24 cellular contexts compared by ENCODE assay signal in genomic region chr1:30737357-30738039, GRCh38. TPM values are rescaled to one million over a fixed set of nuclear protein-coding genes. Genes with fewer than 3 reads are reported as not detected.
A peak's percentile ranks its signal among the peaks of the same experiment; 100 is the strongest.
DNase-seq lines count a peak whose midpoint lies in the region; ATAC-seq, FAIRE-seq and TF ChIP-seq lines count a peak whose summit lies in the region.
"Had no signal": no experiment of that assay in that cellular context is flagged by ENCODE, and none has a peak within 500 bp of the region (broad histone marks: within the 10 kb centered on the region; RNA-seq: fewer than 3 reads in every experiment).

No MANE protein-coding gene starts in this region.

- no peak for TF ChIP-seq CTCF in activated CD8-positive, alpha-beta T cell treated with anti-CD3 and anti-CD28 coated beads for 36 hours (IDR thresholded peaks at IDR 0.05)

- peaks cover 63% of the 10 kb centered on the region for H3K4me1 Mint-ChIP-seq in stimulated activated naive CD8-positive, alpha-beta T cell treated with anti-CD3 and anti-CD28 coated beads, Interleukin-15, Interleukin-2, amounts not matched to agents 100 ng/mL and 50 ng/mL, for 24 hours (ENCODE audit: low read depth)
- peaks cover 56% of the 10 kb centered on the region for H3K4me1 Mint-ChIP-seq in activated CD8-positive, alpha-beta T cell treated with anti-CD3 and anti-CD28 coated beads for 36 hours (ENCODE audit: low read depth)
- H3K4me1 Mint-ChIP-seq in immature natural killer cell: peaks cover 56 to 69% of the 10 kb centered on the region in 2 donors

- H3K4me3 Mint-ChIP-seq in stimulated activated naive CD8-positive, alpha-beta T cell treated with anti-CD3 and anti-CD28 coated beads, Interleukin-15, Interleukin-2, amounts not matched to agents 100 ng/mL and 50 ng/mL, for 24 hours: no peak overlapping the region
- H3K4me3 Mint-ChIP-seq in activated CD8-positive, alpha-beta T cell treated with anti-CD3 and anti-CD28 coated beads for 36 hours: no peak overlapping the region
- peak overlapping the region in 2 of 5 donors; percentile 56 to 66 for H3K4me3 Mint-ChIP-seq in immature natural killer cell

- POLR2A ChIA-PET in activated CD8-positive, alpha-beta T cell treated with anti-CD3 and anti-CD28 coated beads for 36 hours (lab: Charles Lee): interaction anchor here (0.8 to 36.3 kb wide), 3 partner anchors 12 to 21 kb away, joined by 4 to 671 read pairs (median 6); partner anchors contain the start of gene LAPTM5

- H3K9me3 Mint-ChIP-seq in stimulated activated naive CD8-positive, alpha-beta T cell treated with anti-CD3 and anti-CD28 coated beads, Interleukin-15, Interleukin-2, amounts not matched to agents 100 ng/mL and 50 ng/mL, for 24 hours: no peaks in the 10 kb centered on the region
- no peaks in the 10 kb centered on the region for H3K9me3 Mint-ChIP-seq in activated CD8-positive, alpha-beta T cell treated with anti-CD3 and anti-CD28 coated beads for 36 hours
- peaks cover 0 to 8% (median 4%) of the 10 kb centered on the region in 6 donors for H3K9me3 Mint-ChIP-seq in immature natural killer cell

- TF ChIP-seq POLR2A in GM12891 (IDR thresholded peaks at IDR 0.05; ENCODE audit: low read depth, low read length): no peak

- no peak for FAIRE-seq in GM12891 (lab: Jason Lieb, UNC)

- peaks cover 89% of the 10 kb centered on the region for H3K36me3 Mint-ChIP-seq in stimulated activated naive CD8-positive, alpha-beta T cell treated with anti-CD3 and anti-CD28 coated beads, Interleukin-15, Interleukin-2, amounts not matched to agents 100 ng/mL and 50 ng/mL, for 24 hours (ENCODE audit: low read depth)
- H3K36me3 Mint-ChIP-seq in activated CD8-positive, alpha-beta T cell treated with anti-CD3 and anti-CD28 coated beads for 36 hours (ENCODE audit: low read depth): peaks cover 85% of the 10 kb centered on the region
- peaks cover 55 to 79% (median 58%) of the 10 kb centered on the region in 3 donors for H3K36me3 Mint-ChIP-seq in immature natural killer cell

- intact Hi-C loops in activated CD8-positive, alpha-beta T cell treated with anti-CD3 and anti-CD28 coated beads for 36 hours (cut with micrococcal nuclease): no loop called here

- no peak for ATAC-seq in stimulated activated naive CD8-positive, alpha-beta T cell treated with anti-CD3 and anti-CD28 coated beads, Interleukin-15, Interleukin-2, amounts not matched to agents 100 U/mL and 50 U/mL, for 24 hours
- no peak for ATAC-seq in activated CD8-positive, alpha-beta T cell treated with anti-CD3 and anti-CD28 coated beads for 36 hours
- ATAC-seq in GM21367 (IDR thresholded peaks at IDR 0.05; ENCODE audit: unreplicated experiment): no peak
- ATAC-seq: left lobe of liver, mucosa of descending colon, PC-3, right cardiac atrium had no signal

- CTCF ChIA-PET in activated CD8-positive, alpha-beta T cell treated with anti-CD3 and anti-CD28 coated beads for 36 hours (lab: Charles Lee): interaction anchor here (1.8 to 2.0 kb wide), 2 partner anchors 18 to 42 kb away, joined by 8 to 9 read pairs; no protein-coding TSS in a partner anchor

- no peak for DNase-seq in stimulated activated naive CD8-positive, alpha-beta T cell treated with anti-CD3 and anti-CD28 coated beads, Interleukin-15, Interleukin-2, amounts not matched to agents 100 U/mL and 50 U/mL, for 24 hours
- DNase-seq in activated CD8-positive, alpha-beta T cell treated with anti-CD3 and anti-CD28 coated beads for 36 hours: no peak
- DNase-seq in immature natural killer cell (no peak), hypothalamus (lab: John Stamatoyannopoulos, UW) (no peak), GM12891 (ENCODE audit: insufficient read length, low spot score) (no peak), EL (no peak)
- DNase-seq: activated effector memory CD4-positive, alpha-beta T cell treated with Interleukin-2 at 50 U/mL for 16 hours; Calu3; effector memory CD4-positive, alpha-beta T cell; esophagus squamous epithelium; HCEC 1CT; MM.1S; NCI-H1694; occipital lobe; PC-3; SHP77 treated with DMSO at 0.1 percent for 48 hours; T-helper 1 cell; tibial artery had no signal

- H3K27me3 Mint-ChIP-seq in stimulated activated naive CD8-positive, alpha-beta T cell treated with anti-CD3 and anti-CD28 coated beads, Interleukin-15, Interleukin-2, amounts not matched to agents 100 ng/mL and 50 ng/mL, for 24 hours: no peaks in the 10 kb centered on the region
- no peaks in the 10 kb centered on the region for H3K27me3 Mint-ChIP-seq in activated CD8-positive, alpha-beta T cell treated with anti-CD3 and anti-CD28 coated beads for 36 hours
- H3K27me3 Mint-ChIP-seq in immature natural killer cell (ENCODE audit: low read depth in 3 of 3): peaks cover 7 to 18% (median 16%) of the 10 kb centered on the region in 3 donors

- H3K27ac Mint-ChIP-seq in stimulated activated naive CD8-positive, alpha-beta T cell treated with anti-CD3 and anti-CD28 coated beads, Interleukin-15, Interleukin-2, amounts not matched to agents 100 ng/mL and 50 ng/mL, for 24 hours: peak overlapping the region; percentile 56
- peak overlapping the region; percentile 78 for H3K27ac Mint-ChIP-seq in activated CD8-positive, alpha-beta T cell treated with anti-CD3 and anti-CD28 coated beads for 36 hours
- peak overlapping the region; percentile 86 to 99 (median 93) for H3K27ac Mint-ChIP-seq in immature natural killer cell

TF ChIP-seq in GM12891, 5 proteins besides CTCF, POLR2A, EP300 and RAD21:
- no peak for TF ChIP-seq POLR2AphosphoS5 (IDR thresholded peaks at IDR 0.05; ENCODE audit: low read depth, low read length)
- no peak for TF ChIP-seq POU2F2 (IDR thresholded peaks at IDR 0.05; ENCODE audit: low read depth, low read length)
- TF ChIP-seq PAX5 (IDR thresholded peaks at IDR 0.05; ENCODE audit: insufficient read depth, low read length, severe bottlenecking): no peak
- no peak for TF ChIP-seq TAF1 (IDR thresholded peaks at IDR 0.05; ENCODE audit: low read depth, low read length)
- TF ChIP-seq SPI1 (IDR thresholded peaks at IDR 0.05; ENCODE audit: low read depth, low read length): no peak

RNA-seq across cellular contexts. Expression of gene MATN1, which starts 14.1 kb away (rescaled TPM):
- total RNA-seq in activated CD8-positive, alpha-beta T cell treated with anti-CD3 and anti-CD28 coated beads for 36 hours: 1 to 10 TPM in 1 of 2 experiments, under 1 TPM in 1; 0.45 to 1.4 TPM
- not detected for polyA plus RNA-seq in immature natural killer cell
- polyA plus RNA-seq in GM12891 (2012; ENCODE audit: low read depth, missing spikeins): 0.65 TPM
- total RNA-seq: Calu3, esophagus squamous epithelium, left lobe of liver, PC-3, right cardiac atrium had no signal

RNA-seq across cellular contexts. Expression of gene LAPTM5, which starts 20.1 kb away (rescaled TPM):
- 100 to 1,000 TPM; 229 to 237 TPM for total RNA-seq in activated CD8-positive, alpha-beta T cell treated with anti-CD3 and anti-CD28 coated beads for 36 hours
- polyA plus RNA-seq in immature natural killer cell: 100 to 1,000 TPM; 464 to 744 (median 541) TPM
- 479 TPM for polyA plus RNA-seq in GM12891 (2012; ENCODE audit: low read depth, missing spikeins)
- total RNA-seq: Calu3, chondrocyte, PC-3 had no signal
